In genomic region chr14:23406725-23407355, GRCh38 we compare ENCODE assay signal across 25 cellular contexts. TPM values are rescaled to one million over a fixed set of nuclear protein-coding genes. Genes with fewer than 3 reads are reported as not detected.
"Had no signal": no experiment of that assay in that cellular context is flagged by ENCODE, and none has a peak within 500 bp of the region (broad histone marks: within the 10 kb centered on the region; RNA-seq: fewer than 3 reads in every experiment).

No MANE protein-coding gene starts in this region.

- H2AFZ ChIP-seq: parathyroid adenoma had no signal

- H3K4me3 ChIP-seq: mucosa of descending colon, prostate gland, sigmoid colon, skin epidermis, testis, tibial nerve, upper lobe of right lung, vagina had no signal

- H3K27ac ChIP-seq: parathyroid adenoma, prostate gland, sigmoid colon, skin epidermis, testis, tibial nerve, upper lobe of right lung, vagina had no signal

- H3K27me3 ChIP-seq: testis, upper lobe of right lung, vagina had no signal

- H3K36me3 ChIP-seq: prostate gland, sigmoid colon, tibial nerve, upper lobe of right lung, vagina had no signal

- H3K79me2 ChIP-seq: parathyroid adenoma had no signal

- H3K4me1 ChIP-seq: parathyroid adenoma, prostate gland, sigmoid colon, testis, tibial nerve, upper lobe of right lung, vagina had no signal

- DNase-seq: effector memory CD4-positive, alpha-beta T cell; immature natural killer cell; left colon; mucosa of descending colon; sigmoid colon; stimulated activated CD4-positive, alpha-beta T cell treated with anti-CD3 and anti-CD28 coated beads, Interleukin-2, amount 100 ng/mL, for 24 hours; stimulated activated CD4-positive, alpha-beta T cell treated with anti-CD3 and anti-CD28 coated beads, Interleukin-4, amount 100 ng/mL, for 4 hours; stimulated activated naive CD8-positive, alpha-beta T cell treated with anti-CD3 and anti-CD28 coated beads, Interleukin-15, amount 100 ng/mL, for 72 hours; testis; upper lobe of right lung had no signal

- H3K9me3 ChIP-seq: mucosa of descending colon, prostate gland, sigmoid colon, testis, tibial nerve, upper lobe of right lung, vagina had no signal

- ATAC-seq: esophagus mucosa; left colon; mucosa of descending colon; naive thymus-derived CD8-positive, alpha-beta T cell; stimulated activated naive CD8-positive, alpha-beta T cell treated with anti-CD3 and anti-CD28 coated beads, Interleukin-15, amount 100 ng/mL, for 72 hours; upper lobe of right lung had no signal

RNA-seq across cellular contexts. Expression of gene MYH6, which starts 1.2 kb away (rescaled TPM):
- total RNA-seq: esophagus mucosa; fibroblast of lung; frontal cortex; left colon; mammary epithelial cell; naive thymus-derived CD8-positive, alpha-beta T cell; renal cortical epithelial cell; sigmoid colon; subcutaneous adipose tissue; vagina had no signal
- polyA plus RNA-seq: fibroblast of lung; immature natural killer cell; keratinocyte; mammary epithelial cell; naive thymus-derived CD8-positive, alpha-beta T cell; neural cell had no signal

RNA-seq across cellular contexts. Expression of gene MYH7, which starts 28.6 kb away (rescaled TPM):
- total RNA-seq: fibroblast of lung; left colon; mammary epithelial cell; naive thymus-derived CD8-positive, alpha-beta T cell; renal cortical epithelial cell; subcutaneous adipose tissue; vagina had no signal
- polyA plus RNA-seq: fibroblast of lung; immature natural killer cell; keratinocyte; mammary epithelial cell; naive thymus-derived CD8-positive, alpha-beta T cell had no signal

RNA-seq across cellular contexts. Expression of gene CMTM5, which starts 30.0 kb away (rescaled TPM):
- total RNA-seq: esophagus mucosa; mammary epithelial cell; naive thymus-derived CD8-positive, alpha-beta T cell; renal cortical epithelial cell; subcutaneous adipose tissue; vagina had no signal
- polyA plus RNA-seq: keratinocyte; mammary epithelial cell; naive thymus-derived CD8-positive, alpha-beta T cell; neural cell had no signal

RNA-seq across cellular contexts. Expression of gene IL25, which starts 34.2 kb away (rescaled TPM):
- total RNA-seq: esophagus mucosa; fibroblast of lung; frontal cortex; left colon; lower leg skin; mammary epithelial cell; mucosa of descending colon; naive thymus-derived CD8-positive, alpha-beta T cell; prostate gland; renal cortical epithelial cell; sigmoid colon; subcutaneous adipose tissue; tibial nerve; upper lobe of right lung; vagina had no signal
- polyA plus RNA-seq: fibroblast of lung; immature natural killer cell; keratinocyte; mammary epithelial cell; naive thymus-derived CD8-positive, alpha-beta T cell; neural cell; sigmoid colon had no signal

RNA-seq across cellular contexts. Expression of gene EFS, which starts 41.9 kb away (rescaled TPM):
- total RNA-seq: naive thymus-derived CD8-positive, alpha-beta T cell had no signal
- polyA plus RNA-seq: immature natural killer cell; naive thymus-derived CD8-positive, alpha-beta T cell had no signal
